ENCODE assay signal across 23 cellular contexts in the genomic region with DNA sequence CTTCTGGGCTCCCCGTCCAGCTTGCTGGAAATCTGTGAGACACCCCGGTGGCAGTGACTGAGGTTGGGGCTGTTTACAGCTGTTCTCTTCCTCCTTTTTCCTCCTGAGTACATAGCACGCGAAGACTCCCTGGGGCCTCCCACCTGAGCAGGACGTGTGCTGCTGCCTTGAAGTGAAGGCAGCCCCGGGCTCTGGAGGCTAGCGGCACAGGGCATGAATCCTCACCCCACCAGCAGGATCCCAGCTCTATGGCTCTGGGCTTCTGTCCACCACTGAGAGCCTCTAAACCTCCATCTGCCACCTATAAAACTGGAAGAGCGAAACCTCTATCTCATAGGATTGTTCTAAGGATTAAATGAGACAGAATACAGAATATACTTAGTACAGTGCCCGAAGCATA.
DNase-seq lines count a peak whose midpoint lies in the region; ATAC-seq, FAIRE-seq and TF ChIP-seq lines count a peak whose summit lies in the region.
"Had no signal": no experiment of that assay in that cellular context is flagged by ENCODE, and none has a peak within 500 bp of the region (broad histone marks: within the 10 kb centered on the region; RNA-seq: fewer than 3 reads in every experiment).

No MANE protein-coding gene starts in this region.

- H3K79me2 ChIP-seq in HepG2 (ENCODE audit: insufficient read depth, low read length): no peaks in the 10 kb centered on the region
- no peaks in the 10 kb centered on the region for H3K79me2 ChIP-seq in K562 (ENCODE audit: control insufficient read depth, insufficient read depth, low read length)

- no peaks in the 10 kb centered on the region for H3K27me3 Mint-ChIP-seq in endodermal cell (ENCODE audit: insufficient read depth)
- H3K27me3 Mint-ChIP-seq: CD4-positive, alpha-beta memory T cell had no signal

- H3K27ac Mint-ChIP-seq in endodermal cell: no peak overlapping the region
- H3K27ac Mint-ChIP-seq: CD4-positive, alpha-beta memory T cell had no signal

- no peaks in the 10 kb centered on the region for H3K9me3 Mint-ChIP-seq in endodermal cell
- H3K9me3 Mint-ChIP-seq: CD4-positive, alpha-beta memory T cell had no signal

- TF ChIP-seq CTCF in HepG2 (CRISPR knock-in tag; IDR thresholded peaks at IDR 0.05) (no peak), right lobe of liver (IDR thresholded peaks at IDR 0.05) (no peak), K562 (IDR thresholded peaks at IDR 0.05 in 2 of 3, conservative IDR thresholded peaks at IDR 0.05 in 1 of 3; ENCODE audit: insufficient read depth in 2 of 3, low read depth in 1 of 3, low read length in 3 of 3) (no peak), endodermal cell (conservative IDR thresholded peaks at IDR 0.05) (no peak)

- no peaks in the 10 kb centered on the region for H3K9me1 ChIP-seq in K562 (ENCODE audit: control insufficient read depth, insufficient read depth, low read length)

- TF ChIP-seq POLR2A in HepG2 (IDR thresholded peaks at IDR 0.05; ENCODE audit: insufficient read depth in 1 of 2, low read depth in 2 of 2, low read length in 2 of 2) (no peak), right lobe of liver (IDR thresholded peaks at IDR 0.05) (no peak), K562 (conservative IDR thresholded peaks at IDR 0.05) (no peak)

- peaks cover 2 to 20% of the 10 kb centered on the region in 2 experiments; a peak in 1 of 5 replicates for H3K27me3 ChIP-seq in HepG2 (ENCODE audit: control insufficient read depth in 1 of 2, insufficient read depth in 2 of 2, low read length in 2 of 2)
- H3K27me3 ChIP-seq in right lobe of liver: no peaks in the 10 kb centered on the region
- peaks cover 2 to 34% of the 10 kb centered on the region in 2 experiments for H3K27me3 ChIP-seq in K562 (ENCODE audit: control insufficient read depth in 2 of 2, insufficient read depth in 2 of 2, low read length in 2 of 2)
- H3K27me3 ChIP-seq in endodermal cell (ENCODE audit: control insufficient read depth, insufficient read depth, low read length, poor library complexity, severe bottlenecking): no peaks in the 10 kb centered on the region
- H3K27me3 ChIP-seq: MG63 had no signal

- POLR2A ChIA-PET in HepG2 (lab: Yijun Ruan, JAX) (no interaction called here), K562 (lab: Yijun Ruan, JAX) (no interaction called here)

- no peak overlapping the region for H3K4me3 ChIP-seq in HepG2 (replicated peaks in 1 of 3; ENCODE audit: insufficient read depth in 1 of 3, low read depth in 2 of 3, low read length in 3 of 3)
- H3K4me3 ChIP-seq in right lobe of liver: no peak overlapping the region
- H3K4me3 ChIP-seq in K562: no peak overlapping the region
- H3K4me3 ChIP-seq in endodermal cell (ENCODE audit: low read length): no peak overlapping the region
- H3K4me3 ChIP-seq: MG63 had no signal

- no peaks in the 10 kb centered on the region for H3K4me1 ChIP-seq in HepG2 (ENCODE audit: insufficient read depth, low read length)
- no peaks in the 10 kb centered on the region for H3K4me1 ChIP-seq in right lobe of liver
- no peaks in the 10 kb centered on the region; a peak in 1 of 5 replicates for H3K4me1 ChIP-seq in K562 (replicated peaks in 1 of 2; ENCODE audit: control insufficient read depth in 2 of 2, insufficient read depth in 2 of 2, low read length in 2 of 2)
- no peaks in the 10 kb centered on the region for H3K4me1 ChIP-seq in endodermal cell (ENCODE audit: control insufficient read depth, insufficient read depth, low read length)

- ATAC-seq in HepG2: peak; percentile 37; the same call in 1 of the 3 replicates
- no peak for ATAC-seq in right lobe of liver
- peak; percentile 47; the same call in 2 of the 3 replicates for ATAC-seq in K562
- ATAC-seq: PC-3 had no signal

- H3K27ac ChIP-seq in HepG2 (ENCODE audit: extremely low read length, insufficient read depth, low read length) (no peak overlapping the region), right lobe of liver (no peak overlapping the region), K562 (ENCODE audit: extremely low read depth, low read depth, low read length) (no peak overlapping the region), endodermal cell (ENCODE audit: low read depth, low read length) (no peak overlapping the region)
- H3K27ac ChIP-seq: RWPE1 had no signal

- H2AFZ ChIP-seq in HepG2 (ENCODE audit: low read length) (no peak overlapping the region), K562 (ENCODE audit: low read depth, low read length) (0 out of 2 replicates have a peak overlapping the region, but pooled peaks have one; percentile 55)

- CTCF ChIA-PET in HepG2 (lab: Yijun Ruan, JAX; ENCODE audit: low intra/inter-chr PET ratio, low total read pairs) (no interaction called here), K562 (lab: Yijun Ruan, JAX; ENCODE audit: low intra/inter-chr PET ratio) (no interaction called here)

- TF ChIP-seq EP300 in HepG2 (IDR thresholded peaks at IDR 0.05; ENCODE audit: low read depth in 2 of 2, low read length in 2 of 2) (no peak), HepG2 (CRISPR knock-in tag; IDR thresholded peaks at IDR 0.05; ENCODE audit: borderline replicate concordance) (no peak), K562 (IDR thresholded peaks at IDR 0.05; ENCODE audit: low read length) (no peak)

- H3K4me1 Mint-ChIP-seq in endodermal cell: peaks cover 14% of the 10 kb centered on the region
- H3K4me1 Mint-ChIP-seq: CD4-positive, alpha-beta memory T cell had no signal

- intact Hi-C loops in HepG2 (cut with micrococcal nuclease; ENCODE audit: unreplicated experiment) (no loop called here), right lobe of liver (cut with DNase I) (no loop called here), K562 (cut with micrococcal nuclease) (no loop called here)

- H3K4me3 Mint-ChIP-seq in endodermal cell: no peak overlapping the region
- H3K4me3 Mint-ChIP-seq: CD4-positive, alpha-beta memory T cell had no signal

- in situ Hi-C loops in HepG2 (cut with HindIII; ENCODE audit: extremely low pct_ligation_motif_present, low pct_unique_long_range_greater_than_20kb) (no loop called here), K562 (cut with MboI) (no loop called here)

- no peak for TF ChIP-seq RAD21 in HepG2 (CRISPR knock-in tag; IDR thresholded peaks at IDR 0.05)
- no peak for TF ChIP-seq RAD21 in K562 (CRISPR knock-in tag; conservative IDR thresholded peaks at IDR 0.05 in 1 of 2, IDR thresholded peaks at IDR 0.05 in 1 of 2)

- H3K36me3 ChIP-seq in HepG2 (replicated peaks in 1 of 2; ENCODE audit: control insufficient read depth in 1 of 2, insufficient read depth in 2 of 2, low read length in 2 of 2) (no peaks in the 10 kb centered on the region), right lobe of liver (no peaks in the 10 kb centered on the region), K562 (ENCODE audit: control insufficient read depth, insufficient read depth, low read length) (no peaks in the 10 kb centered on the region), endodermal cell (ENCODE audit: control insufficient read depth, insufficient read depth, low read length) (no peaks in the 10 kb centered on the region)
- H3K36me3 ChIP-seq: MG63 had no signal

- WGBS in HepG2 (ENCODE audit: low lambda C conversion rate): 42% methylated on average over 6 of the region's 9 CpGs
- WGBS in right lobe of liver (ENCODE audit: insufficient coverage, low coverage, low lambda C conversion rate, missing lambda C conversion rate): 49% methylated on average over 4 of the region's 9 CpGs
- WGBS in K562 (ENCODE audit: insufficient coverage, low coverage, missing lambda C conversion rate): 5% methylated on average over 9 of the region's 9 CpGs
- WGBS in endodermal cell (ENCODE audit: insufficient coverage in 1 of 2, insufficient read length in 1 of 2), 2 experiments: 76 to 85% methylated on average over 3 to 8 of the region's 9 CpGs

- no peaks in the 10 kb centered on the region for H3K36me3 Mint-ChIP-seq in endodermal cell (ENCODE audit: low read depth)
- H3K36me3 Mint-ChIP-seq: CD4-positive, alpha-beta memory T cell had no signal

- H4K20me1 ChIP-seq in HepG2 (ENCODE audit: insufficient read depth, low read length) (no peaks in the 10 kb centered on the region), K562 (replicated peaks; ENCODE audit: control insufficient read depth, insufficient read depth, low read length) (no peaks in the 10 kb centered on the region; the same call in 1 of the 2 replicates)

- DNase-seq in HepG2 (ENCODE audit: low spot score): no peak
- DNase-seq in right lobe of liver: no peak
- no peak for DNase-seq in K562 (ENCODE audit: extremely low read depth in 1 of 4, low spot score in 3 of 4)
- peak; percentile 37 for DNase-seq in iPS-NIHi7 (ENCODE audit: extremely low spot score)
- DNase-seq in GM03348 (ENCODE audit: low spot score): no peak
- no peak for DNase-seq in NCI-H1105 (lab: John Stamatoyannopoulos, UW)
- DNase-seq in activated naive CD4-positive, alpha-beta T cell (lab: John Stamatoyannopoulos, UW): no peak
- no peak for DNase-seq in endodermal cell
- DNase-seq: Calu3; CD4-positive, alpha-beta memory T cell; DMS79; GOT3; Karpas-422; MG63; NCI-H1092; NCI-H1694 treated with DMSO at 0.1 percent for 48 hours; NCI-H446; NCI-H748 treated with DMSO at 0.1 percent for 48 hours; PC-3 had no signal

- no peak overlapping the region for H3K4me2 ChIP-seq in HepG2 (ENCODE audit: low read depth, low read length)
- no peak overlapping the region for H3K4me2 ChIP-seq in K562 (ENCODE audit: insufficient read depth, low read length)

- H3K9me3 ChIP-seq in HepG2 (ENCODE audit: low read length): no peaks in the 10 kb centered on the region
- H3K9me3 ChIP-seq in right lobe of liver: no peaks in the 10 kb centered on the region
- no peaks in the 10 kb centered on the region for H3K9me3 ChIP-seq in K562 (replicated peaks; ENCODE audit: control insufficient read depth, insufficient read depth, low read depth, low read length)
- H3K9me3 ChIP-seq in endodermal cell (ENCODE audit: control insufficient read depth, low read length): no peaks in the 10 kb centered on the region
- H3K9me3 ChIP-seq: MG63 had no signal

- no peak overlapping the region for H3K9ac ChIP-seq in HepG2 (ENCODE audit: insufficient read depth, low read depth, low read length)
- H3K9ac ChIP-seq in K562 (ENCODE audit: insufficient read depth in 1 of 2, low read depth in 2 of 2, low read length in 2 of 2): no peak overlapping the region
- H3K9ac ChIP-seq in endodermal cell (ENCODE audit: extremely low read depth, low read length, poor library complexity, severe bottlenecking): no peak overlapping the region

- BruUV-seq in HepG2 (replicated peaks; lab: Mats Ljungman, UMichigan): no TSS peak
- no TSS peak for BruUV-seq in K562 (replicated peaks; lab: Mats Ljungman, UMichigan)

- no peak for FAIRE-seq in HepG2 (lab: Jason Lieb, UNC)
- no peak for FAIRE-seq in K562 (lab: Jason Lieb, UNC)
- FAIRE-seq: G401.6, GM12891, GM18507 had no signal

Comparison
In these comparisons a context has a peak if more than half of its experiments do, and no peak if none do; other contexts are left out.
1. ATAC-seq: peak in HepG2 (single experiment) and K562 (single experiment); none in right lobe of liver (0 of 4).